Comparison of ENCODE assay signal across 8 cellular contexts in genomic region chr11:15969281-15969680, GRCh38.
DNase-seq lines count a peak whose midpoint lies in the region; ATAC-seq and TF ChIP-seq lines count a peak whose summit lies in the region.

No MANE protein-coding gene starts in this region.

- CTCF ChIA-PET in AG04449 (lab: Yijun Ruan, JAX) = interaction anchor here (0.8 kb wide), 1 partner anchor 12 kb away, joined by 3 read pairs; no protein-coding TSS in a partner anchor

- no peak overlapping the region; the same call in 1 of the 2 replicates for H3K4me3 ChIP-seq in AG04449 (ENCODE audit: low read depth, low read length)
- no peak overlapping the region for H3K4me3 ChIP-seq in sigmoid colon

- POLR2A ChIA-PET in AG04449 (lab: Yijun Ruan, JAX) = interaction anchor here (0.6 kb wide), 1 partner anchor 645 kb away, joined by 3 read pairs; no protein-coding TSS in a partner anchor

- H3K27me3 ChIP-seq in sigmoid colon = no peaks in the 10 kb centered on the region

- H3K4me1 Mint-ChIP-seq in T-helper 2 cell treated with Interferon-gamma antibody and Interleukin-4, amounts not matched to agents 5 μg/mL and 100 μg/mL, for 36 hours (ENCODE audit: low read depth) = peaks cover 3% of the 10 kb centered on the region
- H3K4me1 Mint-ChIP-seq in effector memory CD8-positive, alpha-beta T cell (ENCODE audit: low read depth in 2 of 2) = no peaks in the 10 kb centered on the region

- peak overlapping the region in 3 of 4 donors; percentile 34 to 58 (median 49) for H3K27ac ChIP-seq in sigmoid colon

- intact Hi-C loops in Right ventricle myocardium superior (cut with DNase I) (no loop called here), sigmoid colon (cut with DNase I) (no loop called here)

- H3K9me3 Mint-ChIP-seq in T-helper 2 cell treated with Interferon-gamma antibody and Interleukin-4, amounts not matched to agents 5 μg/mL and 100 μg/mL, for 36 hours = no peaks in the 10 kb centered on the region
- H3K9me3 Mint-ChIP-seq in effector memory CD8-positive, alpha-beta T cell = peaks cover 0 to 4% of the 10 kb centered on the region in 2 donors

- no peak for TF ChIP-seq CTCF in AG04449 (IDR thresholded peaks at IDR 0.05; ENCODE audit: insufficient read depth, low read length, missing control alignments)
- no peak for TF ChIP-seq CTCF in sigmoid colon (IDR thresholded peaks at IDR 0.05)

- H3K27ac Mint-ChIP-seq in T-helper 2 cell treated with Interferon-gamma antibody and Interleukin-4, amounts not matched to agents 5 μg/mL and 100 μg/mL, for 36 hours = no peak overlapping the region
- no peak overlapping the region for H3K27ac Mint-ChIP-seq in effector memory CD8-positive, alpha-beta T cell

- no peak for TF ChIP-seq EP300 in sigmoid colon (IDR thresholded peaks at IDR 0.05)

- H3K36me3 ChIP-seq in sigmoid colon = no peaks in the 10 kb centered on the region

- H3K4me1 ChIP-seq in sigmoid colon = peaks cover 0 to 30% (median 25%) of the 10 kb centered on the region in 4 donors

- peak; percentile 54 for DNase-seq in AG04449 (ENCODE audit: low read depth, low spot score)
- DNase-seq in T-helper 2 cell treated with Interferon-gamma antibody and Interleukin-4, amounts not matched to agents 5 μg/mL and 100 μg/mL, for 36 hours (ENCODE audit: low spot score) = no peak
- peak; percentile 70 for DNase-seq in Right ventricle myocardium superior
- DNase-seq in sigmoid colon = peak; percentile 76
- no peak for DNase-seq in effector memory CD8-positive, alpha-beta T cell
- no peak for DNase-seq in NCI-H1092 (lab: John Stamatoyannopoulos, UW)

- TF ChIP-seq POLR2A in sigmoid colon (IDR thresholded peaks at IDR 0.05) = no peak

- 37 to 38% methylated on average over 4 of the region's 4 CpGs for WGBS in sigmoid colon, 2 donors

- no peaks in the 10 kb centered on the region for H3K9me3 ChIP-seq in sigmoid colon

- no peaks in the 10 kb centered on the region for H3K27me3 Mint-ChIP-seq in T-helper 2 cell treated with Interferon-gamma antibody and Interleukin-4, amounts not matched to agents 5 μg/mL and 100 μg/mL, for 36 hours (ENCODE audit: low read depth)
- no peaks in the 10 kb centered on the region for H3K27me3 Mint-ChIP-seq in effector memory CD8-positive, alpha-beta T cell

- ATAC-seq in GM18870 (IDR thresholded peaks at IDR 0.05; ENCODE audit: unreplicated experiment) (peak; percentile 62), HG03196 (IDR thresholded peaks at IDR 0.05; ENCODE audit: unreplicated experiment) (peak; percentile 85), Right ventricle myocardium superior (ENCODE audit: poor library complexity) (peak; percentile 92)
- ATAC-seq in effector memory CD8-positive, alpha-beta T cell (replicated peaks) = no peak

- H3K4me3 Mint-ChIP-seq in T-helper 2 cell treated with Interferon-gamma antibody and Interleukin-4, amounts not matched to agents 5 μg/mL and 100 μg/mL, for 36 hours = peak overlapping the region; percentile 21
- H3K4me3 Mint-ChIP-seq in effector memory CD8-positive, alpha-beta T cell = no peak overlapping the region

- H3K36me3 Mint-ChIP-seq in T-helper 2 cell treated with Interferon-gamma antibody and Interleukin-4, amounts not matched to agents 5 μg/mL and 100 μg/mL, for 36 hours (ENCODE audit: low read depth) = no peaks in the 10 kb centered on the region
- no peaks in the 10 kb centered on the region for H3K36me3 Mint-ChIP-seq in effector memory CD8-positive, alpha-beta T cell (ENCODE audit: insufficient read depth)

Comparison
In these comparisons a context has a peak if more than half of its experiments do, and no peak if none do; other contexts are left out.
1. DNase-seq: peak in AG04449 (single experiment), Right ventricle myocardium superior (single experiment) and sigmoid colon (single experiment); none in T-helper 2 cell treated with Interferon-gamma antibody and Interleukin-4, amounts not matched to agents 5 μg/mL and 100 μg/mL, for 36 hours (single experiment), effector memory CD8-positive, alpha-beta T cell (0 of 3) and NCI-H1092 (single experiment).